ENCODE assay signal across 9 cellular contexts in genomic region chr14:35401422-35401729, GRCh38. TPM values are rescaled to one million over a fixed set of nuclear protein-coding genes. Genes with fewer than 3 reads are reported as not detected.
DNase-seq lines count a peak whose midpoint lies in the region; ATAC-seq and TF ChIP-seq lines count a peak whose summit lies in the region.
"Had no signal": no experiment of that assay in that cellular context is flagged by ENCODE, and none has a peak within 500 bp of the region (broad histone marks: within the 10 kb centered on the region; RNA-seq: fewer than 3 reads in every experiment).

No MANE protein-coding gene starts in this region.

- peaks cover 27% of the 10 kb centered on the region for H3K4me1 ChIP-seq in mesendoderm (ENCODE audit: control insufficient read depth, low read depth, low read length)
- peaks cover 16 to 76% (median 61%) of the 10 kb centered on the region in 4 donors for H3K4me1 ChIP-seq in transverse colon

- in situ Hi-C loops in transverse colon (cut with MboI; ENCODE audit: low pct_ligation_motif_present in 1 of 4, low pct_unique_long_range_greater_than_20kb in 1 of 4, low sequenced_read_pairs in 3 of 4): loop anchor here in 3 of 4 donors (10.0 to 25.0 kb wide), 5 partner anchors 107 to 689 kb away; partner anchors contain the start of genes PSMA6 (in 2 of the 3), CFL2 (in 1 of the 3), PPP2R3C (in 1 of the 3) and PRORP (in 1 of the 3)

- WGBS in mesendoderm (ENCODE audit: extremely low coverage, insufficient coverage, low lambda C conversion rate): no CpG with 5 or more reads among the region's 5 CpGs
- 49 to 55% methylated on average over 5 of the region's 5 CpGs for WGBS in transverse colon (ENCODE audit: low coverage in 1 of 2), 2 donors

- no peak for TF ChIP-seq POLR2A in transverse colon (IDR thresholded peaks at IDR 0.05)

- no peak overlapping the region for H2BK120ac ChIP-seq in mesendoderm (ENCODE audit: low read depth, low read length)

- H3K4me2 ChIP-seq in mesendoderm (ENCODE audit: low read length): no peak overlapping the region

- ATAC-seq in GM21515 (IDR thresholded peaks at IDR 0.05; ENCODE audit: unreplicated experiment): no peak

- TF ChIP-seq EP300 in transverse colon (IDR thresholded peaks at IDR 0.05; ENCODE audit: low read depth): no peak

- H3K36me3 ChIP-seq in mesendoderm (ENCODE audit: control insufficient read depth, insufficient read depth, low read length) (peaks cover 17% of the 10 kb centered on the region), transverse colon (peaks cover 0 to 37% (median 25%) of the 10 kb centered on the region in 4 donors)

- no peaks in the 10 kb centered on the region for H3K9me3 Mint-ChIP-seq in activated naive CD4-positive, alpha-beta T cell treated with anti-CD3 and anti-CD28 coated beads for 36 hours
- no peaks in the 10 kb centered on the region for H3K9me3 Mint-ChIP-seq in MCF 10A (ENCODE audit: unreplicated experiment)

- no peak overlapping the region for H3K9ac ChIP-seq in mesendoderm (ENCODE audit: low read length)

- peak overlapping the region; percentile 98 for H3K4me3 Mint-ChIP-seq in activated naive CD4-positive, alpha-beta T cell treated with anti-CD3 and anti-CD28 coated beads for 36 hours
- H3K4me3 Mint-ChIP-seq in MCF 10A (ENCODE audit: unreplicated experiment): peak overlapping the region; percentile 93

- no peak overlapping the region for H2AK5ac ChIP-seq in mesendoderm (ENCODE audit: low read length)

- no peak overlapping the region for H3K4me3 ChIP-seq in mesendoderm (ENCODE audit: low read length)
- peak overlapping the region; percentile 57 to 94 (median 88) for H3K4me3 ChIP-seq in transverse colon
- H3K4me3 ChIP-seq: SJCRH30 had no signal

- H4K5ac ChIP-seq in mesendoderm (ENCODE audit: low read length): no peak overlapping the region

- intact Hi-C loops in activated naive CD4-positive, alpha-beta T cell treated with anti-CD3 and anti-CD28 coated beads for 36 hours (cut with micrococcal nuclease): loop anchor here (5.0 kb wide), 2 partner anchors 769 to 916 kb away; partner anchors contain the start of gene SNX6
- intact Hi-C loops in MCF 10A (cut with micrococcal nuclease): no loop called here
- intact Hi-C loops in transverse colon (cut with DNase I; ENCODE audit: low total_unique reads): loop anchor here (5.0 kb wide), 1 partner anchor 109 kb away; the partner anchor contains the start of gene PSMA6

- peaks cover 43% of the 10 kb centered on the region for H3K4me1 Mint-ChIP-seq in activated naive CD4-positive, alpha-beta T cell treated with anti-CD3 and anti-CD28 coated beads for 36 hours (ENCODE audit: low read depth)
- peaks cover 34% of the 10 kb centered on the region for H3K4me1 Mint-ChIP-seq in MCF 10A (ENCODE audit: insufficient read depth, unreplicated experiment)

- peaks cover 15% of the 10 kb centered on the region for H3K79me1 ChIP-seq in mesendoderm (ENCODE audit: low read length)

- H3K79me2 ChIP-seq in mesendoderm (ENCODE audit: control insufficient read depth, insufficient read depth, low read length): peaks cover 28% of the 10 kb centered on the region

- POLR2A ChIA-PET in MCF 10A (lab: Yijun Ruan, JAX): interaction anchor here (1.0 to 14.3 kb wide), 17 partner anchors 10 to 355 kb away, joined by 3 to 422 read pairs (median 17); partner anchors contain the start of genes FAM177A1, PPP2R3C, PRORP and PSMA6

- H3K18ac ChIP-seq in mesendoderm (ENCODE audit: low read length): no peak overlapping the region

- H3K4ac ChIP-seq in mesendoderm (ENCODE audit: low read depth, low read length): no peak overlapping the region

- TF ChIP-seq CTCF in MCF 10A (IDR thresholded peaks at IDR 0.05; ENCODE audit: unreplicated experiment) (no peak), transverse colon (IDR thresholded peaks at IDR 0.05) (peak in 1 of 5 experiments; percentile 7)

- DNase-seq in activated naive CD4-positive, alpha-beta T cell treated with anti-CD3 and anti-CD28 coated beads for 36 hours: no peak
- DNase-seq in activated naive CD4-positive, alpha-beta T cell treated with anti-CD3 and anti-CD28 coated beads, Interleukin-2, amount 50 U/mL, for 16 hours: no peak
- DNase-seq in MCF 10A (ENCODE audit: unreplicated experiment) (no peak), mesendoderm (no peak), transverse colon (no peak), NCI-H526 treated with DMSO at 0.1 percent for 48 hours (lab: John Stamatoyannopoulos, UW) (no peak), DMS 273 treated with DMSO at 0.1 percent for 48 hours (lab: John Stamatoyannopoulos, UW) (no peak)
- DNase-seq: SJCRH30 had no signal

- H3K27ac Mint-ChIP-seq in activated naive CD4-positive, alpha-beta T cell treated with anti-CD3 and anti-CD28 coated beads for 36 hours: peak overlapping the region; percentile 99
- peak overlapping the region; percentile 91 for H3K27ac Mint-ChIP-seq in MCF 10A (ENCODE audit: low read depth, unreplicated experiment)

- CTCF ChIA-PET in activated naive CD4-positive, alpha-beta T cell treated with anti-CD3 and anti-CD28 coated beads for 36 hours (lab: Charles Lee): interaction anchor here (1.0 to 2.8 kb wide), 6 partner anchors 11 to 172 kb away, joined by 3 to 13 read pairs (median 6); partner anchors contain the start of gene PSMA6
- CTCF ChIA-PET in MCF 10A (lab: Yijun Ruan, JAX): interaction anchor here (0.6 to 5.4 kb wide), 5 partner anchors 21 to 115 kb away, joined by 3 to 41 read pairs (median 5); no protein-coding TSS in a partner anchor

- H3K27me3 ChIP-seq in mesendoderm (ENCODE audit: insufficient read depth, low read length, poor library complexity) (no peaks in the 10 kb centered on the region), transverse colon (no peaks in the 10 kb centered on the region)
- H3K27me3 ChIP-seq: SJCRH30 had no signal

- no peak overlapping the region for H3K23ac ChIP-seq in mesendoderm (ENCODE audit: low read length)

- no peaks in the 10 kb centered on the region for H3K9me3 ChIP-seq in transverse colon
- H3K9me3 ChIP-seq: SJCRH30 had no signal

- no peaks in the 10 kb centered on the region for H3K27me3 Mint-ChIP-seq in activated naive CD4-positive, alpha-beta T cell treated with anti-CD3 and anti-CD28 coated beads for 36 hours (ENCODE audit: low read depth)
- H3K27me3 Mint-ChIP-seq in MCF 10A (ENCODE audit: insufficient read depth, unreplicated experiment): no peaks in the 10 kb centered on the region

- H3K27ac ChIP-seq in mesendoderm (ENCODE audit: low read depth, low read length) (peak overlapping the region; percentile 19), transverse colon (peak overlapping the region; percentile 99 to 100 (median 100))
- H3K27ac ChIP-seq: SJCRH30 had no signal

- H3K56ac ChIP-seq in mesendoderm (ENCODE audit: low read length): peak overlapping the region; percentile 29

- H2BK15ac ChIP-seq in mesendoderm (replicated peaks; ENCODE audit: low read depth): no peak overlapping the region

- no TSS peak for BruUV-seq in MCF 10A (replicated peaks; lab: Mats Ljungman, UMichigan)

- H2BK5ac ChIP-seq in mesendoderm (ENCODE audit: low read length): no peak overlapping the region

- H3K36me3 Mint-ChIP-seq in activated naive CD4-positive, alpha-beta T cell treated with anti-CD3 and anti-CD28 coated beads for 36 hours (ENCODE audit: low read depth): peaks cover 50% of the 10 kb centered on the region
- H3K36me3 Mint-ChIP-seq in MCF 10A (ENCODE audit: insufficient read depth, unreplicated experiment): peaks cover 86% of the 10 kb centered on the region

- H4K8ac ChIP-seq in mesendoderm (ENCODE audit: low read depth, low read length): no peak overlapping the region

RNA-seq across cellular contexts. Expression of gene NFKBIA, which starts 3.2 kb away (rescaled TPM):
- 100 to 1,000 TPM; 289 to 293 TPM for total RNA-seq in activated naive CD4-positive, alpha-beta T cell treated with anti-CD3 and anti-CD28 coated beads for 36 hours
- total RNA-seq in MCF 10A (2022) (74.5 and 112 TPM in 2 replicates), transverse colon (1,000 to 10,000 TPM in 1 of 4 donors, 100 to 1,000 TPM in 3; 362 to 1,916 (median 456) TPM)
- 49.3 TPM for polyA plus RNA-seq in mesendoderm (2013, experiment 1 of 2)
- polyA plus RNA-seq in mesendoderm (2013, experiment 2 of 2): 45.6 TPM
